ENCODE assay signal across 8 cellular contexts in genomic region chr1:155064109-155064812, GRCh38. TPM values are rescaled to one million over a fixed set of nuclear protein-coding genes. Genes with fewer than 3 reads are reported as not detected.
DNase-seq lines count a peak whose midpoint lies in the region; ATAC-seq and TF ChIP-seq lines count a peak whose summit lies in the region.

No MANE protein-coding gene starts in this region.

- H2AFZ ChIP-seq in GM23248 (peak overlapping the region; percentile 95), PC-3 (ENCODE audit: low read length) (peak overlapping the region; percentile 83)

- H3K27ac ChIP-seq in C4-2B, result peak overlapping the region; percentile 91
- H3K27ac ChIP-seq in GM23248, result no peak overlapping the region
- H3K27ac ChIP-seq in PC-3 (ENCODE audit: low read length), result no peak overlapping the region
- no peak overlapping the region for H3K27ac ChIP-seq in duodenal mucosa (ENCODE audit: low read depth, low read length)

- TF ChIP-seq CTCF in C4-2B (conservative IDR thresholded peaks at IDR 0.05) (no peak), PC-3 (conservative IDR thresholded peaks at IDR 0.05; ENCODE audit: low read depth, low read length) (no peak)

- H3K79me2 ChIP-seq in GM23248 (ENCODE audit: insufficient read depth) (peaks cover 3% of the 10 kb centered on the region; the same call in 1 of the 2 replicates), PC-3 (ENCODE audit: low read length) (peaks cover 14% of the 10 kb centered on the region)

- POLR2A ChIA-PET in PC-3 (lab: Charles Lee; ENCODE audit: unreplicated experiment), result interaction anchor here (0.6 to 1.0 kb wide), 2 partner anchors 91 to 1280 kb away, joined by 4 to 5 read pairs; no protein-coding TSS in a partner anchor

- 10 to 11% methylated on average over 13 to 14 of the region's 14 CpGs for WGBS in GM23248 (ENCODE audit: low coverage in 1 of 2, low lambda C conversion rate in 2 of 2, missing lambda C conversion rate in 2 of 2), 2 experiments

- H3K36me3 ChIP-seq in GM23248 (ENCODE audit: low read depth) (no peaks in the 10 kb centered on the region), PC-3 (ENCODE audit: low read depth, low read length) (peaks cover 11% of the 10 kb centered on the region; the same call in 1 of the 2 replicates), duodenal mucosa (ENCODE audit: control insufficient read depth in 1 of 2, insufficient read depth in 2 of 2, low read length in 2 of 2) (peaks cover 0 to 25% of the 10 kb centered on the region in 2 donors), mucosa of stomach (ENCODE audit: control insufficient read depth, insufficient read depth, low read length) (no peaks in the 10 kb centered on the region)

- TSS peak; percentile 68 for BruUV-seq in PC-3 (replicated peaks; lab: Mats Ljungman, UMichigan)

- in situ Hi-C loops in GM23248 (cut with MboI), result no loop called here

- DNase-seq in GM23248 (peak; percentile 65), PC-3 (no peak), T1000 (lab: John Stamatoyannopoulos, UW) (no peak), cerebellar nuclear complex (lab: John Stamatoyannopoulos, UW) (no peak)
- DNase-seq in stimulated activated CD4-positive, alpha-beta T cell treated with anti-CD3 and anti-CD28 coated beads, Interleukin-12 subunit alpha, Interleukin-12 subunit beta, amount 100 ng/mL, for 4 hours, result no peak

- no peaks in the 10 kb centered on the region for H4K20me1 ChIP-seq in GM23248 (ENCODE audit: insufficient read depth)
- no peaks in the 10 kb centered on the region for H4K20me1 ChIP-seq in PC-3 (ENCODE audit: low read length)

- peaks cover 3% of the 10 kb centered on the region; the same call in 1 of the 2 replicates for H3K4me1 ChIP-seq in GM23248 (ENCODE audit: insufficient read depth)
- peaks cover 21% of the 10 kb centered on the region for H3K4me1 ChIP-seq in PC-3 (ENCODE audit: insufficient read depth, low read length)
- H3K4me1 ChIP-seq in duodenal mucosa (ENCODE audit: control insufficient read depth in 1 of 2, insufficient read depth in 2 of 2, low read length in 2 of 2), result peaks cover 32 to 46% of the 10 kb centered on the region in 2 donors
- peaks cover 33% of the 10 kb centered on the region for H3K4me1 ChIP-seq in mucosa of stomach (ENCODE audit: control insufficient read depth, insufficient read depth, low read length)

- no peaks in the 10 kb centered on the region for H3K27me3 ChIP-seq in GM23248 (replicated peaks; ENCODE audit: insufficient read depth)
- H3K27me3 ChIP-seq in PC-3 (ENCODE audit: low read length), result no peaks in the 10 kb centered on the region
- H3K27me3 ChIP-seq in duodenal mucosa (ENCODE audit: control insufficient read depth in 1 of 2, insufficient read depth in 2 of 2, low read length in 2 of 2), result no peaks in the 10 kb centered on the region
- H3K27me3 ChIP-seq in mucosa of stomach (ENCODE audit: control insufficient read depth, insufficient read depth, low read length), result no peaks in the 10 kb centered on the region

- CTCF ChIA-PET in PC-3 (lab: Charles Lee), result interaction anchor here (0.8 to 2.3 kb wide), 2 partner anchors 11 to 20 kb away, joined by 3 to 14 read pairs; no protein-coding TSS in a partner anchor

- H3K9ac ChIP-seq in GM23248 (peak overlapping the region; percentile 90), PC-3 (ENCODE audit: low read length) (peak overlapping the region; percentile 55), duodenal mucosa (ENCODE audit: low read depth in 1 of 2, low read length in 2 of 2) (peak overlapping the region; percentile 65 to 68), mucosa of stomach (ENCODE audit: low read length) (peak overlapping the region; percentile 70)

- peak; percentile 17 for ATAC-seq in PC-3

- intact Hi-C loops in PC-3 (cut with micrococcal nuclease), result loop anchor here (5.0 kb wide), 1 partner anchor 92 kb away; the partner anchor contains the start of genes CKS1B and SHC1

- H3K4me2 ChIP-seq in GM23248 (ENCODE audit: unreplicated experiment) (peak overlapping the region; percentile 90), PC-3 (ENCODE audit: low read length) (peak overlapping the region; percentile 82)

- H3K9me2 ChIP-seq in GM23248 (ENCODE audit: insufficient read depth) (no peaks in the 10 kb centered on the region), PC-3 (replicated peaks; ENCODE audit: low read length) (no peaks in the 10 kb centered on the region)

- no peaks in the 10 kb centered on the region for H3F3A ChIP-seq in GM23248 (ENCODE audit: insufficient read depth)
- H3F3A ChIP-seq in PC-3 (ENCODE audit: low read length, unreplicated experiment), result no peaks in the 10 kb centered on the region

- H3K9me3 ChIP-seq in GM23248 (ENCODE audit: low read depth) (no peaks in the 10 kb centered on the region), PC-3 (ENCODE audit: low read length) (no peaks in the 10 kb centered on the region), duodenal mucosa (ENCODE audit: control insufficient read depth in 1 of 2, low read length in 2 of 2) (no peaks in the 10 kb centered on the region), mucosa of stomach (ENCODE audit: control insufficient read depth, low read length) (no peaks in the 10 kb centered on the region)

- H3K4me3 ChIP-seq in GM23248 (peak overlapping the region; percentile 96), PC-3 (ENCODE audit: low read length) (peak overlapping the region; percentile 76), duodenal mucosa (ENCODE audit: low read depth in 1 of 2, low read length in 2 of 2) (peak overlapping the region; percentile 83), mucosa of stomach (ENCODE audit: low read length) (peak overlapping the region; percentile 61)

RNA-seq across cellular contexts. Expression of gene EFNA4, which starts 0.7 kb away (rescaled TPM):
- total RNA-seq in GM23248 (2014; rRNA removed; shearing (Covaris generic)), result 2.4 and 5.5 TPM in 2 replicates
- polyA plus RNA-seq in GM23248 (2016; fragmentation: Nextera tagmentation; extraction: Ambion mirVana), result 4.4 and 4.6 TPM in 2 replicates
- 36.7 and 37.4 TPM in 2 replicates for total RNA-seq in PC-3 (2014; rRNA removed)

RNA-seq across cellular contexts. Expression of gene ADAM15, which starts 13.1 kb away (rescaled TPM):
- total RNA-seq in GM23248 (2014; rRNA removed; shearing (Covaris generic)), result 85.6 and 109 TPM in 2 replicates
- polyA plus RNA-seq in GM23248 (2016; fragmentation: Nextera tagmentation; extraction: Ambion mirVana), result 73.0 and 80.4 TPM in 2 replicates
- total RNA-seq in PC-3 (2014; rRNA removed), result 334 and 384 TPM in 2 replicates

RNA-seq across cellular contexts. Expression of gene EFNA3, which starts 14.4 kb away (rescaled TPM):
- total RNA-seq in GM23248 (2014; rRNA removed; shearing (Covaris generic)), result 1.4 and 3.0 TPM in 2 replicates
- 2.5 and 2.7 TPM in 2 replicates for polyA plus RNA-seq in GM23248 (2016; fragmentation: Nextera tagmentation; extraction: Ambion mirVana)
- total RNA-seq in PC-3 (2014; rRNA removed), result 16.2 and 23.5 TPM in 2 replicates

RNA-seq across cellular contexts. Expression of gene DCST1, which starts 30.6 kb away (rescaled TPM):
- not detected in 2 replicates for total RNA-seq in GM23248 (2014; rRNA removed; shearing (Covaris generic))
- polyA plus RNA-seq in GM23248 (2016; fragmentation: Nextera tagmentation; extraction: Ambion mirVana), result not detected in 2 replicates
- not detected in 2 replicates for total RNA-seq in PC-3 (2014; rRNA removed)

RNA-seq across cellular contexts. Expression of gene DCST2, which starts 30.7 kb away (rescaled TPM):
- not detected in 2 replicates for total RNA-seq in GM23248 (2014; rRNA removed; shearing (Covaris generic))
- polyA plus RNA-seq in GM23248 (2016; fragmentation: Nextera tagmentation; extraction: Ambion mirVana), result 0.14 and 0.16 TPM in 2 replicates
- 0.18 and 3.0 TPM in 2 replicates for total RNA-seq in PC-3 (2014; rRNA removed)
